ENCODE assay signal across 30 cellular contexts in the genomic region with DNA sequence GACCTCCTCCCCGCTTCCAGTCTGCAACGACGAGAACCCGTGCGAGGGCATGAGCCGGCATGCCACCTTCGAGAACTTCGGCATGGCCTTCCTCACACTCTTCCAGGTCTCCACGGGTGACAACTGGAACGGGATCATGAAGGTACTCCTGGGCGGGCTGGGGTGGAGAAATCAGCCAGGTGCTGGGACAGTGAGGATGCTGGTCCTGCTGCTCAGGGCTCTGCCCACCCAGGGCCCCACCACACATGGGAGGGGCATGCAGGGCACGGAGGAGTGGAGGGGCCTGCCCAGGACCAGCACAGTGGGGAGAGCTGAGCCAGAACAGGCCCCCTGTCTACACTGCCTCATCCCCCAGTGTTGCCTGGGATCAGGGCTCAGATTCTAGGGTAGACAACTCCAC.
"Had no signal": no experiment of that assay in that cellular context is flagged by ENCODE, and none has a peak within 500 bp of the region (broad histone marks: within the 10 kb centered on the region; RNA-seq: fewer than 3 reads in every experiment).

No MANE protein-coding gene starts in this region.

- DNase-seq: activated CD4-positive, alpha-beta memory T cell treated with anti-CD3 and anti-CD28 coated beads, Interleukin-2, amount 10 ng/mL, durations not matched to agents 7 days and 5 days; activated CD4-positive, alpha-beta T cell treated with anti-CD3 and anti-CD28 coated beads for 1 hour; activated CD4-positive, alpha-beta T cell treated with anti-CD3 and anti-CD28 coated beads for 4 hours; activated CD4-positive, alpha-beta T cell treated with anti-CD3 and anti-CD28 coated beads, Interleukin-2, amount 10 ng/mL, durations not matched to agents 7 days and 5 days; activated CD4-positive, alpha-beta T cell treated with anti-CD3 and anti-CD28 coated beads, Interleukin-2, amount 50 U/mL, for 4 hours; activated CD8-positive, alpha-beta memory T cell treated with anti-CD3 and anti-CD28 coated beads for 24 hours; activated effector memory CD4-positive, alpha-beta T cell treated with Interleukin-2 at 50 U/mL for 16 hours; activated gamma-delta T cell treated with Interleukin-2 at 50 U/mL for 16 hours; activated naive CD4-positive, alpha-beta T cell treated with anti-CD3 and anti-CD28 coated beads for 36 hours; activated naive CD8-positive, alpha-beta T cell treated with anti-CD3 and anti-CD28 coated beads for 36 hours; activated naive CD8-positive, alpha-beta T cell treated with anti-CD3 and anti-CD28 coated beads, Interleukin-2, amount 50 U/mL, for 24 hours; activated T-cell treated with anti-CD3 and anti-CD28 coated beads, Interleukin-2, amount 50 U/mL, for 4 hours; adrenal gland; amygdala; aorta; body of pancreas; cortex of kidney; dermis blood vessel endothelial cell; effector CD4-positive, alpha-beta T cell; effector memory CD8-positive, alpha-beta T cell; erythroblast; foreskin keratinocyte; gastrocnemius medialis; glutamatergic neuron; heart left ventricle; T-helper 2 cell had no signal

- H3K36me3 ChIP-seq: adrenal gland, esophagus muscularis mucosa, gastrocnemius medialis, heart left ventricle had no signal

- ATAC-seq: activated naive CD8-positive, alpha-beta T cell treated with anti-CD3 and anti-CD28 coated beads, Interleukin-2, amount 50 U/mL, for 24 hours; activated T-cell treated with anti-CD3 and anti-CD28 coated beads, Interleukin-2, amount 50 U/mL, for 4 hours; activated T-helper 17 cell treated with anti-CD3 and anti-CD28 coated beads, Interleukin-2, amount 50 U/mL, for 72 hours; body of pancreas; effector memory CD8-positive, alpha-beta T cell; foreskin keratinocyte; gastrocnemius medialis; heart left ventricle; WTC11 had no signal

- H3K9me3 ChIP-seq: adrenal gland, body of pancreas, gastrocnemius medialis had no signal

- H3K27ac ChIP-seq: adrenal gland, body of pancreas, esophagus muscularis mucosa, foreskin keratinocyte, gastrocnemius medialis, heart left ventricle, VCaP had no signal

- H3K4me1 ChIP-seq: adrenal gland, body of pancreas, esophagus muscularis mucosa, gastrocnemius medialis, heart left ventricle had no signal

- H3K4me3 ChIP-seq: adrenal gland, body of pancreas, esophagus muscularis mucosa, gastrocnemius medialis, heart left ventricle had no signal

- H3K27me3 ChIP-seq: adrenal gland, body of pancreas, gastrocnemius medialis had no signal
